13 cellular contexts compared by ENCODE assay signal in the genomic region with DNA sequence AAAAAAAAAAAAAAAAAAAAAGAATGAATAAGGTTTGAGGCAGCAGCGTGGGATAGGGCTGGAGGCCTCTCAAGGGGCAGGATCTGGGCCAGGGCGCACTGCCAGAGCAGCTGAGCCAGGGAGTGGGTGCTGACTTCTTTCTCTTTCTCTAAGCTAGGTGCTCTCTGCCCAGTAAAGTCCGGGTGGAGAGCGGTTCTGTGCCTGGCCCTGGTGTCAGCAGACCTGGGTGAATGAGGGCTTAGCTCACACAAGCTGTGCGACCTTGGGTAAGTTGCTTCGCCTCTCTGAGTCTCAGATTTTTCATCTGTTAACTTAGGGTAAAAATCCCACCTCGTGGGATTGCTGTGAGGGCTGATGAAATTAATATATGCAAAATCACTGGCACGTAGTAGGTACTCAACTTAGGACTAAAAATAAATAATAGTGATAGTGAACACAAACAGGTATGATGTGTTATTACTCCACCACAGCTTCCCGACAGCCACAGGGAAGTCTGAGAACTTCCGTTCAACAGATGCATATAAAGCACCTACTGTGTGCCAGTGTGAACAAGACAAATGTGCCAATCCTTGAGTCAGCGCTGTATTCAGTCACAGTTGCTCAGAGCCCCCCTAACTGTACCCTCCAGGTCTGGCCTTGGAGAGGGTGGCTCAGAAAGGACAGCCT. TPM values are rescaled to one million over a fixed set of nuclear protein-coding genes. Genes with fewer than 3 reads are reported as not detected.
A peak's percentile ranks its signal among the peaks of the same experiment; 100 is the strongest.
DNase-seq lines count a peak whose midpoint lies in the region; ATAC-seq, FAIRE-seq and TF ChIP-seq lines count a peak whose summit lies in the region.
"Had no signal": no experiment of that assay in that cellular context is flagged by ENCODE, and none has a peak within 500 bp of the region (broad histone marks: within the 10 kb centered on the region; RNA-seq: fewer than 3 reads in every experiment).

No MANE protein-coding gene starts in this region.

- TF ChIP-seq RAD21 in K562 (CRISPR knock-in tag; conservative IDR thresholded peaks at IDR 0.05 in 1 of 2, IDR thresholded peaks at IDR 0.05 in 1 of 2) = no peak

- intact Hi-C loops in K562 (cut with micrococcal nuclease) = no loop called here

- no TSS peak for BruUV-seq in K562 (replicated peaks; lab: Mats Ljungman, UMichigan)

- in situ Hi-C loops in K562 (cut with MboI) = no loop called here

- CTCF ChIA-PET in K562 (lab: Yijun Ruan, JAX; ENCODE audit: low intra/inter-chr PET ratio) = interaction anchor here (0.6 to 9.0 kb wide), 3 partner anchors 111 to 1252 kb away, joined by 3 to 208 read pairs (median 3); no protein-coding TSS in a partner anchor

- H3K27me3 ChIP-seq in K562 (ENCODE audit: control insufficient read depth in 2 of 2, insufficient read depth in 2 of 2, low read length in 2 of 2) (peaks cover 0 to 10% of the 10 kb centered on the region in 2 experiments; a peak in 2 of 5 replicates), keratinocyte (ENCODE audit: control insufficient read depth, extremely low read depth, insufficient read depth, low read length) (peaks cover 8% of the 10 kb centered on the region), upper lobe of left lung (peaks cover 0 to 11% (median 8%) of the 10 kb centered on the region in 4 donors)
- H3K27me3 ChIP-seq: pancreas had no signal

- no peaks in the 10 kb centered on the region for H4K20me1 ChIP-seq in K562 (replicated peaks; ENCODE audit: control insufficient read depth, insufficient read depth, low read length)
- H4K20me1 ChIP-seq in keratinocyte (ENCODE audit: control insufficient read depth, extremely low read depth, insufficient read depth, low read length) = no peaks in the 10 kb centered on the region

- peak overlapping the region; percentile 54; the same call in 1 of the 2 replicates for H2AFZ ChIP-seq in K562 (ENCODE audit: low read depth, low read length)
- no peak overlapping the region for H2AFZ ChIP-seq in keratinocyte (ENCODE audit: control insufficient read depth, low read length)

- FAIRE-seq in K562 (lab: Jason Lieb, UNC) (no peak), keratinocyte (lab: Jason Lieb, UNC) (no peak)
- FAIRE-seq: GM19239, pancreas had no signal

- WGBS in K562 (ENCODE audit: insufficient coverage, low coverage, missing lambda C conversion rate) = 51% methylated on average over 10 of the region's 11 CpGs
- WGBS in upper lobe of left lung, 2 donors = 66 to 73% methylated on average over 10 to 11 of the region's 11 CpGs

- TF ChIP-seq CTCF in K562 (IDR thresholded peaks at IDR 0.05 in 2 of 3, conservative IDR thresholded peaks at IDR 0.05 in 1 of 3; ENCODE audit: insufficient read depth in 2 of 3, low read depth in 1 of 3, low read length in 3 of 3) (no peak), keratinocyte (optimal IDR thresholded peaks at IDR 0.05 in 1 of 3, IDR thresholded peaks at IDR 0.05 in 1 of 3, conservative IDR thresholded peaks at IDR 0.05 in 1 of 3; ENCODE audit: extremely low read depth in 1 of 3, insufficient read depth in 2 of 3, low read length in 3 of 3) (no peak), upper lobe of left lung (IDR thresholded peaks at IDR 0.05) (no peak)

- TF ChIP-seq EP300 in K562 (IDR thresholded peaks at IDR 0.05; ENCODE audit: low read length) (no peak), upper lobe of left lung (IDR thresholded peaks at IDR 0.05) (no peak)

- no peak overlapping the region for H3K4me3 ChIP-seq in K562
- H3K4me3 ChIP-seq in keratinocyte (ENCODE audit: control insufficient read depth in 2 of 3, extremely low read depth in 1 of 3, insufficient read depth in 2 of 3, low read depth in 1 of 3, low read length in 3 of 3) = peak overlapping the region in 1 of 3 experiments; percentile 30
- H3K4me3 ChIP-seq in upper lobe of left lung = no peak overlapping the region
- H3K4me3 ChIP-seq: pancreas had no signal

- H3K9me3 ChIP-seq in K562 (replicated peaks; ENCODE audit: control insufficient read depth, insufficient read depth, low read depth, low read length) (no peaks in the 10 kb centered on the region), keratinocyte (ENCODE audit: control insufficient read depth, low read depth, low read length) (no peaks in the 10 kb centered on the region), upper lobe of left lung (no peaks in the 10 kb centered on the region)
- H3K9me3 ChIP-seq: pancreas had no signal

- H3K27ac ChIP-seq in K562 (ENCODE audit: extremely low read depth, low read depth, low read length) (no peak overlapping the region; the same call in 2 of the 3 replicates), keratinocyte (ENCODE audit: control insufficient read depth, insufficient read depth, low read length) (peak overlapping the region; percentile 60), upper lobe of left lung (no peak overlapping the region)
- H3K27ac ChIP-seq: pancreas had no signal

- DNase-seq in NCI-H2171 treated with DMSO at 0.1 percent for 48 hours (lab: John Stamatoyannopoulos, UW) (peak; percentile 20), NCI-H2171 (lab: John Stamatoyannopoulos, UW) (no peak), K562 (ENCODE audit: extremely low read depth in 1 of 4, low spot score in 3 of 4) (no peak), keratinocyte (ENCODE audit: low read depth, low spot score) (no peak), upper lobe of left lung (peak; percentile 36 to 85), DMS 273 (lab: John Stamatoyannopoulos, UW; ENCODE audit: unreplicated experiment) (no peak), NOMO-1 treated with DMSO at 0.1 percent for 48 hours (lab: John Stamatoyannopoulos, UW; ENCODE audit: unreplicated experiment) (no peak), germinal center (ENCODE audit: low spot score) (no peak)
- DNase-seq: activated effector memory CD4-positive, alpha-beta T cell treated with Interleukin-2 at 50 U/mL for 16 hours; NCI-H1417 treated with DMSO at 0.1 percent for 48 hours had no signal

- H3K4me1 ChIP-seq in K562 (replicated peaks in 1 of 2; ENCODE audit: control insufficient read depth in 2 of 2, insufficient read depth in 2 of 2, low read length in 2 of 2) = peaks cover 18 to 38% of the 10 kb centered on the region in 2 experiments; a peak in 4 of 5 replicates
- peaks cover 33% of the 10 kb centered on the region for H3K4me1 ChIP-seq in keratinocyte (ENCODE audit: control insufficient read depth, extremely low read depth, insufficient read depth, low read length)
- peaks cover 13 to 22% (median 17%) of the 10 kb centered on the region in 4 donors for H3K4me1 ChIP-seq in upper lobe of left lung

- dilution Hi-C loops in keratinocyte (cut with MboI; ENCODE audit: extremely low pct_ligation_motif_present, low sequenced_read_pairs) = no loop called here

- TF ChIP-seq POLR2A in K562 (conservative IDR thresholded peaks at IDR 0.05) = no peak
- TF ChIP-seq POLR2A in upper lobe of left lung (IDR thresholded peaks at IDR 0.05) = no peak

- no peak for ATAC-seq in K562
- peak in 1 of 2 donors; percentile 9 for ATAC-seq in upper lobe of left lung (ENCODE audit: low FRiP score in 2 of 2)
- ATAC-seq: pancreas had no signal

- H3K36me3 ChIP-seq in K562 (ENCODE audit: control insufficient read depth, insufficient read depth, low read length) (no peaks in the 10 kb centered on the region), keratinocyte (ENCODE audit: control insufficient read depth in 2 of 2, extremely low read depth in 1 of 2, insufficient read depth in 2 of 2, low read length in 2 of 2) (no peaks in the 10 kb centered on the region), upper lobe of left lung (no peaks in the 10 kb centered on the region)
- H3K36me3 ChIP-seq: pancreas had no signal

- POLR2A ChIA-PET in K562 (lab: Yijun Ruan, JAX) = interaction anchor here (0.6 kb wide), 1 partner anchor 369 kb away, joined by 3 read pairs; no protein-coding TSS in a partner anchor

- peak overlapping the region; percentile 62 for H3K4me2 ChIP-seq in K562 (ENCODE audit: insufficient read depth, low read length)
- peak overlapping the region; percentile 62 for H3K4me2 ChIP-seq in keratinocyte (ENCODE audit: control insufficient read depth, extremely low read depth, insufficient read depth, low read depth, low read length)

- H3K79me2 ChIP-seq in K562 (ENCODE audit: control insufficient read depth, insufficient read depth, low read length) (no peaks in the 10 kb centered on the region), keratinocyte (ENCODE audit: control insufficient read depth, insufficient read depth, low read length) (no peaks in the 10 kb centered on the region)

- peak overlapping the region; percentile 22 to 47; a peak in 2 of 4 replicates for H3K9ac ChIP-seq in K562 (ENCODE audit: insufficient read depth in 1 of 2, low read depth in 2 of 2, low read length in 2 of 2)
- H3K9ac ChIP-seq in keratinocyte (ENCODE audit: control insufficient read depth, extremely low read depth, insufficient read depth, low read length) = peak overlapping the region; percentile 36

- H3K9me1 ChIP-seq in K562 (ENCODE audit: control insufficient read depth, insufficient read depth, low read length) (no peaks in the 10 kb centered on the region), keratinocyte (ENCODE audit: control insufficient read depth, extremely low read depth, insufficient read depth, low read length) (no peaks in the 10 kb centered on the region)

RNA-seq across cellular contexts. Expression of a gene that starts 2.0 kb away (rescaled TPM):
- total RNA-seq in K562 (2011; cell fraction: chromatin; rRNA removed; ENCODE audit: low replicate concordance) = 0.23 TPM in 1 of 2 replicates, not detected in the other
- not detected in 2 replicates for total RNA-seq in K562 (2011; cell fraction: nucleolus; rRNA removed)
- total RNA-seq in K562 (2011; cell fraction: nucleoplasm; rRNA removed) = not detected in 2 replicates
- total RNA-seq in K562 (2014; rRNA removed) (not detected in 2 replicates), K562 (2014; rRNA removed; fragmentation: Illumina TruSeq; extraction: Trizol) (not detected in 2 replicates), K562 (2015; rRNA removed; fragmentation: Illumina TruSeq; extraction: Trizol) (not detected in 2 replicates), K562 (2021) (0.16 and 0.18 TPM in 2 replicates), upper lobe of left lung (under 1 TPM in 1 of 6 donors, not detected in 5; 0.13 TPM)
- polyA plus RNA-seq in K562 (2011; rRNA removed) (0.10 and 0.12 TPM in 2 replicates), K562 (2014; fragmentation: Illumina TruSeq; extraction: Trizol) (0.11 TPM in 1 of 2 replicates, not detected in the other), K562 (2014; fragmentation: Nextera tagmentation; extraction: Ambion mirVana) (not detected), K562 (2014; rRNA removed) (0.29 TPM in 1 of 2 replicates, not detected in the other), keratinocyte (0.31 to 0.64 TPM (median 0.56 TPM) in 3 replicates)
- polyA plus RNA-seq in K562 (2011; cell fraction: cytosol; rRNA removed) = 0.18 and 0.64 TPM in 2 replicates
- 0.17 and 0.18 TPM in 2 replicates for polyA plus RNA-seq in K562 (2011; cell fraction: nucleus; rRNA removed)
- 0.07 and 0.32 TPM in 2 replicates for polyA plus RNA-seq in K562 (2012)
- not detected in 2 replicates for polyA minus RNA-seq in K562 (2011; rRNA and poly(A)+ RNA removed)
- polyA minus RNA-seq in K562 (2011; cell fraction: cytosol; rRNA and poly(A)+ RNA removed) = 0.86 TPM in 1 of 2 replicates, not detected in the other
- 0.13 TPM in 1 of 2 replicates, not detected in the other for polyA minus RNA-seq in K562 (2011; cell fraction: nucleus; rRNA and poly(A)+ RNA removed)
- not detected for polyA plus RNA-seq in keratinocyte (2011; ENCODE audit: low read depth)
- 0.98 and 2.3 TPM in 2 replicates for polyA plus RNA-seq in keratinocyte (2011; cell fraction: cytosol; rRNA removed)
- polyA plus RNA-seq in keratinocyte (2011; cell fraction: nucleus; rRNA removed) = 0.48 and 0.91 TPM in 2 replicates
- 1.1 TPM in 2 replicates for polyA plus RNA-seq in keratinocyte (2012; ENCODE audit: low replicate concordance)
- polyA minus RNA-seq in keratinocyte = 0.35 to 1.8 TPM (median 1.6 TPM) in 3 replicates
- polyA minus RNA-seq in keratinocyte (2011; cell fraction: cytosol; rRNA and poly(A)+ RNA removed) = 7.3 TPM
- polyA minus RNA-seq in keratinocyte (2011; cell fraction: nucleus; rRNA and poly(A)+ RNA removed) = 0.63 TPM in 1 of 2 replicates, not detected in the other
- total RNA-seq: dermis blood vessel endothelial cell had no signal

RNA-seq across cellular contexts. Expression of a gene that starts 31.9 kb away (rescaled TPM):
- total RNA-seq in K562 (2011; cell fraction: chromatin; rRNA removed; ENCODE audit: low replicate concordance) = 1.2 and 5.1 TPM in 2 replicates
- total RNA-seq in K562 (2011; cell fraction: nucleolus; rRNA removed) = 3.3 and 5.3 TPM in 2 replicates
- total RNA-seq in K562 (2011; cell fraction: nucleoplasm; rRNA removed) = 1.8 and 2.3 TPM in 2 replicates
- total RNA-seq in K562 (2014; rRNA removed) (0.64 and 1.6 TPM in 2 replicates), K562 (2014; rRNA removed; fragmentation: Illumina TruSeq; extraction: Trizol) (0.32 and 0.40 TPM in 2 replicates), K562 (2015; rRNA removed; fragmentation: Illumina TruSeq; extraction: Trizol) (0.19 and 0.29 TPM in 2 replicates), K562 (2021) (1.1 TPM in 2 replicates), upper lobe of left lung (1 to 10 TPM in 1 of 6 donors, under 1 TPM in 3, not detected in 2; 0.46 to 9.4 (median 0.53) TPM)
- polyA plus RNA-seq in K562 (2011; rRNA removed) (1.4 and 4.0 TPM in 2 replicates), K562 (2014; fragmentation: Illumina TruSeq; extraction: Trizol) (0.97 and 1.1 TPM in 2 replicates), K562 (2014; fragmentation: Nextera tagmentation; extraction: Ambion mirVana) (under 1 TPM; 0.08 to 0.49 TPM), K562 (2014; rRNA removed) (1.2 and 1.7 TPM in 2 replicates), keratinocyte (0.10 TPM in 1 of 3 replicates, not detected in the others)
- polyA plus RNA-seq in K562 (2011; cell fraction: cytosol; rRNA removed) = 3.6 and 5.5 TPM in 2 replicates
- 22.9 and 26.0 TPM in 2 replicates for polyA plus RNA-seq in K562 (2011; cell fraction: nucleus; rRNA removed)
- 0.48 and 1.8 TPM in 2 replicates for polyA plus RNA-seq in K562 (2012)
- 0.99 and 1.2 TPM in 2 replicates for polyA minus RNA-seq in K562 (2011; rRNA and poly(A)+ RNA removed)
- polyA minus RNA-seq in K562 (2011; cell fraction: cytosol; rRNA and poly(A)+ RNA removed) = 1.0 TPM in 1 of 2 replicates, not detected in the other
- polyA minus RNA-seq in K562 (2011; cell fraction: nucleus; rRNA and poly(A)+ RNA removed) = 1.5 and 2.3 TPM in 2 replicates
- polyA plus RNA-seq in keratinocyte (2011; ENCODE audit: low read depth) = not detected
- 0.05 TPM in 1 of 2 replicates, not detected in the other for polyA plus RNA-seq in keratinocyte (2011; cell fraction: cytosol; rRNA removed)
- not detected in 2 replicates for polyA plus RNA-seq in keratinocyte (2011; cell fraction: nucleus; rRNA removed)
- not detected in 2 replicates for polyA plus RNA-seq in keratinocyte (2012; ENCODE audit: low replicate concordance)
- 0.16 TPM in 1 of 3 replicates, not detected in the others for polyA minus RNA-seq in keratinocyte
- polyA minus RNA-seq in keratinocyte (2011; cell fraction: cytosol; rRNA and poly(A)+ RNA removed) = not detected
- polyA minus RNA-seq in keratinocyte (2011; cell fraction: nucleus; rRNA and poly(A)+ RNA removed) = not detected in 2 replicates

RNA-seq across cellular contexts. Expression of a gene that starts 53.6 kb away (rescaled TPM):
- total RNA-seq in K562 (2011; cell fraction: chromatin; rRNA removed; ENCODE audit: low replicate concordance) = 0.55 and 2.4 TPM in 2 replicates
- 0.92 and 2.0 TPM in 2 replicates for total RNA-seq in K562 (2011; cell fraction: nucleolus; rRNA removed)
- total RNA-seq in K562 (2011; cell fraction: nucleoplasm; rRNA removed) = 0.76 and 2.0 TPM in 2 replicates
- total RNA-seq in K562 (2014; rRNA removed) (0.18 TPM in 1 of 2 replicates, not detected in the other), K562 (2014; rRNA removed; fragmentation: Illumina TruSeq; extraction: Trizol) (not detected in 2 replicates), K562 (2015; rRNA removed; fragmentation: Illumina TruSeq; extraction: Trizol) (not detected in 2 replicates), K562 (2021) (0.07 and 0.18 TPM in 2 replicates), upper lobe of left lung (under 1 TPM in 3 of 6 donors, not detected in 3; 0.20 to 0.89 (median 0.49) TPM)
- polyA plus RNA-seq in K562 (2011; rRNA removed) (0.10 and 0.45 TPM in 2 replicates), K562 (2014; fragmentation: Illumina TruSeq; extraction: Trizol) (0.10 TPM in 1 of 2 replicates, not detected in the other), K562 (2014; fragmentation: Nextera tagmentation; extraction: Ambion mirVana) (under 1 TPM in 1 of 2 experiments, not detected in 1; 0.03 TPM), K562 (2014; rRNA removed) (0.37 TPM in 1 of 2 replicates, not detected in the other), keratinocyte (not detected in 3 replicates)
- polyA plus RNA-seq in K562 (2011; cell fraction: cytosol; rRNA removed) = 0.24 and 1.1 TPM in 2 replicates
- 4.6 and 6.0 TPM in 2 replicates for polyA plus RNA-seq in K562 (2011; cell fraction: nucleus; rRNA removed)
- polyA plus RNA-seq in K562 (2012) = 0.14 and 0.35 TPM in 2 replicates
- 0.07 TPM in 1 of 2 replicates, not detected in the other for polyA minus RNA-seq in K562 (2011; rRNA and poly(A)+ RNA removed)
- not detected in 2 replicates for polyA minus RNA-seq in K562 (2011; cell fraction: cytosol; rRNA and poly(A)+ RNA removed)
- 0.56 and 0.94 TPM in 2 replicates for polyA minus RNA-seq in K562 (2011; cell fraction: nucleus; rRNA and poly(A)+ RNA removed)
- polyA plus RNA-seq in keratinocyte (2011; ENCODE audit: low read depth) = not detected
- polyA plus RNA-seq in keratinocyte (2011; cell fraction: cytosol; rRNA removed) = not detected in 2 replicates
- not detected in 2 replicates for polyA plus RNA-seq in keratinocyte (2011; cell fraction: nucleus; rRNA removed)
- polyA plus RNA-seq in keratinocyte (2012; ENCODE audit: low replicate concordance) = not detected in 2 replicates
- polyA minus RNA-seq in keratinocyte = not detected in 3 replicates
- polyA minus RNA-seq in keratinocyte (2011; cell fraction: cytosol; rRNA and poly(A)+ RNA removed) = not detected
- not detected in 2 replicates for polyA minus RNA-seq in keratinocyte (2011; cell fraction: nucleus; rRNA and poly(A)+ RNA removed)
- total RNA-seq: dermis blood vessel endothelial cell had no signal

RNA-seq across cellular contexts. Expression of a gene that starts 57.6 kb away (rescaled TPM):
- total RNA-seq in K562 (2011; cell fraction: chromatin; rRNA removed; ENCODE audit: low replicate concordance) = 0.44 TPM in 1 of 2 replicates, not detected in the other
- total RNA-seq in K562 (2011; cell fraction: nucleolus; rRNA removed) = not detected in 2 replicates
- 0.31 TPM in 1 of 2 replicates, not detected in the other for total RNA-seq in K562 (2011; cell fraction: nucleoplasm; rRNA removed)
- total RNA-seq in K562 (2014; rRNA removed) (0.05 TPM in 1 of 2 replicates, not detected in the other), K562 (2014; rRNA removed; fragmentation: Illumina TruSeq; extraction: Trizol) (not detected in 2 replicates), K562 (2015; rRNA removed; fragmentation: Illumina TruSeq; extraction: Trizol) (not detected in 2 replicates), K562 (2021) (0.09 TPM in 1 of 2 replicates, not detected in the other), upper lobe of left lung (1 to 10 TPM; 1.0 to 9.2 (median 3.0) TPM)
- polyA plus RNA-seq in K562 (2011; rRNA removed) (0.07 and 0.08 TPM in 2 replicates), K562 (2014; fragmentation: Illumina TruSeq; extraction: Trizol) (0.19 TPM in 1 of 2 replicates, not detected in the other), K562 (2014; fragmentation: Nextera tagmentation; extraction: Ambion mirVana) (not detected), K562 (2014; rRNA removed) (not detected in 2 replicates), keratinocyte (0.03 to 0.05 TPM in 2 of 3 replicates, not detected in the other)
- polyA plus RNA-seq in K562 (2011; cell fraction: cytosol; rRNA removed) = 0.03 and 0.04 TPM in 2 replicates
- 0.07 and 0.08 TPM in 2 replicates for polyA plus RNA-seq in K562 (2011; cell fraction: nucleus; rRNA removed)
- polyA plus RNA-seq in K562 (2012) = 0.16 and 0.17 TPM in 2 replicates
- not detected in 2 replicates for polyA minus RNA-seq in K562 (2011; rRNA and poly(A)+ RNA removed)
- not detected in 2 replicates for polyA minus RNA-seq in K562 (2011; cell fraction: cytosol; rRNA and poly(A)+ RNA removed)
- not detected in 2 replicates for polyA minus RNA-seq in K562 (2011; cell fraction: nucleus; rRNA and poly(A)+ RNA removed)
- not detected for polyA plus RNA-seq in keratinocyte (2011; ENCODE audit: low read depth)
- polyA plus RNA-seq in keratinocyte (2011; cell fraction: cytosol; rRNA removed) = not detected in 2 replicates
- not detected in 2 replicates for polyA plus RNA-seq in keratinocyte (2011; cell fraction: nucleus; rRNA removed)
- polyA plus RNA-seq in keratinocyte (2012; ENCODE audit: low replicate concordance) = not detected in 2 replicates
- 0.46 TPM in 1 of 3 replicates, not detected in the others for polyA minus RNA-seq in keratinocyte
- polyA minus RNA-seq in keratinocyte (2011; cell fraction: cytosol; rRNA and poly(A)+ RNA removed) = not detected
- not detected in 2 replicates for polyA minus RNA-seq in keratinocyte (2011; cell fraction: nucleus; rRNA and poly(A)+ RNA removed)
- total RNA-seq: dermis blood vessel endothelial cell had no signal

Comparison
In these comparisons a context has a peak if more than half of its experiments do, and no peak if none do; other contexts are left out.
1. DNase-seq: peak in NCI-H2171 treated with DMSO at 0.1 percent for 48 hours (single experiment) and upper lobe of left lung (2 of 2); none in NCI-H2171 (single experiment), K562 (0 of 4), keratinocyte (single experiment), DMS 273 (single experiment), NOMO-1 treated with DMSO at 0.1 percent for 48 hours (single experiment) and germinal center (single experiment).